In genomic region chr11:47987310-47987709, GRCh38 we compare ENCODE assay signal across 9 cellular contexts. TPM values are rescaled to one million over a fixed set of nuclear protein-coding genes. Genes with fewer than 3 reads are reported as not detected.
DNase-seq lines count a peak whose midpoint lies in the region; ATAC-seq, FAIRE-seq and TF ChIP-seq lines count a peak whose summit lies in the region.
"Had no signal": no experiment of that assay in that cellular context is flagged by ENCODE, and none has a peak within 500 bp of the region (broad histone marks: within the 10 kb centered on the region; RNA-seq: fewer than 3 reads in every experiment).

No MANE protein-coding gene starts in this region.

- DNase-seq in activated CD4-positive, CD25-positive, alpha-beta regulatory T cell (lab: John Stamatoyannopoulos, UW), result no peak
- peak; percentile 86 for DNase-seq in NCI-H526 treated with DMSO at 0.1 percent for 48 hours (lab: John Stamatoyannopoulos, UW)
- DNase-seq in esophagus muscularis mucosa (ENCODE audit: extremely low spot score), result no peak
- DNase-seq in stimulated activated naive B cell treated with anti-CD40 and anti-IgM and Interleukin-4, amounts not matched to agents 10 μg/mL and 1 μg/mL and 100 μg/mL, for 72 hours, result no peak
- no peak for DNase-seq in activated CD4-positive, alpha-beta memory T cell treated with anti-CD3 and anti-CD28 coated beads for 36 hours
- DNase-seq in H54 (ENCODE audit: insufficient read length, low spot score), result no peak
- DNase-seq: stimulated activated CD4-positive, alpha-beta T cell treated with anti-CD3 and anti-CD28 coated beads, Interleukin-4, amount 100 ng/mL, for 1 hour had no signal

- no peaks in the 10 kb centered on the region for H3K36me3 ChIP-seq in esophagus muscularis mucosa

- intact Hi-C loops in esophagus muscularis mucosa (cut with DNase I), result no loop called here
- intact Hi-C loops in activated CD4-positive, alpha-beta memory T cell treated with anti-CD3 and anti-CD28 coated beads for 36 hours (cut with micrococcal nuclease), result no loop called here

- TF ChIP-seq POLR2A in esophagus muscularis mucosa (IDR thresholded peaks at IDR 0.05; ENCODE audit: low read depth) (no peak), H54 (IDR thresholded peaks at IDR 0.05; ENCODE audit: low read depth, low read length) (no peak)

- H3K4me1 Mint-ChIP-seq in stimulated activated naive B cell treated with anti-CD40 and anti-IgM and Interleukin-4, amounts not matched to agents 10 μg/mL and 1 μg/mL and 100 μg/mL, for 72 hours, result peaks cover 40 to 72% of the 10 kb centered on the region in 2 donors
- H3K4me1 Mint-ChIP-seq in activated CD4-positive, alpha-beta memory T cell treated with anti-CD3 and anti-CD28 coated beads for 36 hours (ENCODE audit: low read depth), result peaks cover 59% of the 10 kb centered on the region

- FAIRE-seq in H54 (lab: Jason Lieb, UNC), result no peak

- CTCF ChIA-PET in activated CD4-positive, alpha-beta memory T cell treated with anti-CD3 and anti-CD28 coated beads for 36 hours (lab: Charles Lee), result interaction anchor here (0.7 kb wide), 1 partner anchor 40 kb away, joined by 3 read pairs; no protein-coding TSS in a partner anchor

- no peak overlapping the region for H3K4me3 ChIP-seq in esophagus muscularis mucosa

- no peaks in the 10 kb centered on the region for H3K9me3 Mint-ChIP-seq in stimulated activated naive B cell treated with anti-CD40 and anti-IgM and Interleukin-4, amounts not matched to agents 10 μg/mL and 1 μg/mL and 100 μg/mL, for 72 hours
- no peaks in the 10 kb centered on the region for H3K9me3 Mint-ChIP-seq in activated CD4-positive, alpha-beta memory T cell treated with anti-CD3 and anti-CD28 coated beads for 36 hours

- H3K36me3 Mint-ChIP-seq in stimulated activated naive B cell treated with anti-CD40 and anti-IgM and Interleukin-4, amounts not matched to agents 10 μg/mL and 1 μg/mL and 100 μg/mL, for 72 hours, result peaks cover 5 to 6% of the 10 kb centered on the region in 2 donors
- H3K36me3 Mint-ChIP-seq in activated CD4-positive, alpha-beta memory T cell treated with anti-CD3 and anti-CD28 coated beads for 36 hours, result peaks cover 25% of the 10 kb centered on the region

- no peaks in the 10 kb centered on the region for H3K9me3 ChIP-seq in esophagus muscularis mucosa

- no peaks in the 10 kb centered on the region for H3K27me3 ChIP-seq in esophagus muscularis mucosa

- TF ChIP-seq CTCF in esophagus muscularis mucosa (IDR thresholded peaks at IDR 0.05), result no peak

- H3K27me3 Mint-ChIP-seq in stimulated activated naive B cell treated with anti-CD40 and anti-IgM and Interleukin-4, amounts not matched to agents 10 μg/mL and 1 μg/mL and 100 μg/mL, for 72 hours, result no peaks in the 10 kb centered on the region
- H3K27me3 Mint-ChIP-seq in activated CD4-positive, alpha-beta memory T cell treated with anti-CD3 and anti-CD28 coated beads for 36 hours, result no peaks in the 10 kb centered on the region

- H3K27ac Mint-ChIP-seq in stimulated activated naive B cell treated with anti-CD40 and anti-IgM and Interleukin-4, amounts not matched to agents 10 μg/mL and 1 μg/mL and 100 μg/mL, for 72 hours, result peak overlapping the region; percentile 81
- no peak overlapping the region for H3K27ac Mint-ChIP-seq in activated CD4-positive, alpha-beta memory T cell treated with anti-CD3 and anti-CD28 coated beads for 36 hours

- peak; percentile 37 to 38 for ATAC-seq in activated CD4-positive, CD25-positive, alpha-beta regulatory T cell treated with anti-CD3 and anti-CD28 coated beads, Interleukin-2, amount 50 U/mL, for 24 hours
- peak; percentile 81 to 86 for ATAC-seq in stimulated activated naive B cell treated with anti-CD40 and anti-IgM and Interleukin-4, amounts not matched to agents 10 μg/mL and 1 μg/mL and 100 μg/mL, for 72 hours (replicated peaks)
- no peak for ATAC-seq in esophagus mucosa

- peaks cover under 1 to 17% (median 11%) of the 10 kb centered on the region in 4 donors for H3K4me1 ChIP-seq in esophagus muscularis mucosa

- WGBS in esophagus muscularis mucosa, result 85% methylated on average over 2 of the region's 2 CpGs

- POLR2A ChIA-PET in activated CD4-positive, alpha-beta memory T cell treated with anti-CD3 and anti-CD28 coated beads for 36 hours (lab: Charles Lee), result no interaction called here

- no peak for TF ChIP-seq EP300 in esophagus muscularis mucosa (IDR thresholded peaks at IDR 0.05)

- H3K4me3 Mint-ChIP-seq in stimulated activated naive B cell treated with anti-CD40 and anti-IgM and Interleukin-4, amounts not matched to agents 10 μg/mL and 1 μg/mL and 100 μg/mL, for 72 hours, result peak overlapping the region; percentile 64 to 75
- no peak overlapping the region for H3K4me3 Mint-ChIP-seq in activated CD4-positive, alpha-beta memory T cell treated with anti-CD3 and anti-CD28 coated beads for 36 hours

- H3K27ac ChIP-seq in esophagus muscularis mucosa (replicated peaks in 1 of 4), result peak overlapping the region in 3 of 4 donors; percentile 18 to 63 (median 24)

RNA-seq across cellular contexts. Expression of gene PTPRJ, which starts 7.0 kb away (rescaled TPM):
- total RNA-seq in esophagus muscularis mucosa (10 to 100 TPM in 2 of 4 donors, 1 to 10 TPM in 2; 8.3 to 14.1 (median 10.5) TPM), esophagus mucosa (2.0 TPM)
- total RNA-seq in activated CD4-positive, alpha-beta memory T cell treated with anti-CD3 and anti-CD28 coated beads for 36 hours, result 10 to 100 TPM; 36.3 to 37.0 TPM
